Comparison of ENCODE assay signal across 2 cellular contexts in the genomic region with DNA sequence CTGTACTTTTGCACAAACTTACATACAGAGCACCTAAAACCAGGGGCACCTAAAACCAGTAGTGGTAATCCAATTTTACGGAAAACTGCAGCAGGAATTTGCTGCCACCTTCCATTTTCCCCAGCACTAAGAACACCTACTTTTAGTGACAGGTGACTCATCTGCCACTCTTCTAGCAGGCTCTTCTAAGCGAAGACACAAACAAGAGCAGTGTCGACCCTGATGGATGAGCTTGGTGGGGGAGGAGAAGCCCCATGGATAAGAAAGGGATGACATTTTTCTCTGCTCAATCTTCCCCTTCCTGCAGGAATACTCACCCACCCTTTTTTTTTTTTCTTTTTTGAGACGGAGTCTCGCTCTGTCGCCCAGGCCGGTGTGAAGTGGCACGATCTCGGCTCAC.
TF ChIP-seq lines count a peak whose summit lies in the region.

No MANE protein-coding gene starts in this region.

TF ChIP-seq in K562, 482 proteins besides CTCF, POLR2A, EP300 and RAD21 (continued from another document):
- TF ChIP-seq, protein P1, sequence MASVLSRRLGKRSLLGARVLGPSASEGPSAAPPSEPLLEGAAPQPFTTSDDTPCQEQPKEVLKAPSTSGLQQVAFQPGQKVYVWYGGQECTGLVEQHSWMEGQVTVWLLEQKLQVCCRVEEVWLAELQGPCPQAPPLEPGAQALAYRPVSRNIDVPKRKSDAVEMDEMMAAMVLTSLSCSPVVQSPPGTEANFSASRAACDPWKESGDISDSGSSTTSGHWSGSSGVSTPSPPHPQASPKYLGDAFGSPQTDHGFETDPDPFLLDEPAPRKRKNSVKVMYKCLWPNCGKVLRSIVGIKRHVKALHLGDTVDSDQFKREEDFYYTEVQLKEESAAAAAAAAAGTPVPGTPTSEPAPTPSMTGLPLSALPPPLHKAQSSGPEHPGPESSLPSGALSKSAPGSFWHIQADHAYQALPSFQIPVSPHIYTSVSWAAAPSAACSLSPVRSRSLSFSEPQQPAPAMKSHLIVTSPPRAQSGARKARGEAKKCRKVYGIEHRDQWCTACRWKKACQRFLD (CRISPR knock-in tag; IDR thresholded peaks at IDR 0.05): no peak
- TF ChIP-seq TARDBP (IDR thresholded peaks at IDR 0.05) (no peak), MCM5 (IDR thresholded peaks at IDR 0.05; ENCODE audit: low read depth) (no peak)
- TF ChIP-seq, protein P2, sequence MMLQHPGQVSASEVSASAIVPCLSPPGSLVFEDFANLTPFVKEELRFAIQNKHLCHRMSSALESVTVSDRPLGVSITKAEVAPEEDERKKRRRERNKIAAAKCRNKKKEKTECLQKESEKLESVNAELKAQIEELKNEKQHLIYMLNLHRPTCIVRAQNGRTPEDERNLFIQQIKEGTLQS (IDR thresholded peaks at IDR 0.05): 0 out of 2 replicates have a peak, but pooled peaks have one; percentile 19
- TF ChIP-seq, protein P2 (CRISPR knock-in tag; conservative IDR thresholded peaks at IDR 0.05): no peak

TF ChIP-seq in neural cell, 6 proteins besides CTCF, POLR2A, EP300 and RAD21 (continued from another document):
- TF ChIP-seq, protein P3, sequence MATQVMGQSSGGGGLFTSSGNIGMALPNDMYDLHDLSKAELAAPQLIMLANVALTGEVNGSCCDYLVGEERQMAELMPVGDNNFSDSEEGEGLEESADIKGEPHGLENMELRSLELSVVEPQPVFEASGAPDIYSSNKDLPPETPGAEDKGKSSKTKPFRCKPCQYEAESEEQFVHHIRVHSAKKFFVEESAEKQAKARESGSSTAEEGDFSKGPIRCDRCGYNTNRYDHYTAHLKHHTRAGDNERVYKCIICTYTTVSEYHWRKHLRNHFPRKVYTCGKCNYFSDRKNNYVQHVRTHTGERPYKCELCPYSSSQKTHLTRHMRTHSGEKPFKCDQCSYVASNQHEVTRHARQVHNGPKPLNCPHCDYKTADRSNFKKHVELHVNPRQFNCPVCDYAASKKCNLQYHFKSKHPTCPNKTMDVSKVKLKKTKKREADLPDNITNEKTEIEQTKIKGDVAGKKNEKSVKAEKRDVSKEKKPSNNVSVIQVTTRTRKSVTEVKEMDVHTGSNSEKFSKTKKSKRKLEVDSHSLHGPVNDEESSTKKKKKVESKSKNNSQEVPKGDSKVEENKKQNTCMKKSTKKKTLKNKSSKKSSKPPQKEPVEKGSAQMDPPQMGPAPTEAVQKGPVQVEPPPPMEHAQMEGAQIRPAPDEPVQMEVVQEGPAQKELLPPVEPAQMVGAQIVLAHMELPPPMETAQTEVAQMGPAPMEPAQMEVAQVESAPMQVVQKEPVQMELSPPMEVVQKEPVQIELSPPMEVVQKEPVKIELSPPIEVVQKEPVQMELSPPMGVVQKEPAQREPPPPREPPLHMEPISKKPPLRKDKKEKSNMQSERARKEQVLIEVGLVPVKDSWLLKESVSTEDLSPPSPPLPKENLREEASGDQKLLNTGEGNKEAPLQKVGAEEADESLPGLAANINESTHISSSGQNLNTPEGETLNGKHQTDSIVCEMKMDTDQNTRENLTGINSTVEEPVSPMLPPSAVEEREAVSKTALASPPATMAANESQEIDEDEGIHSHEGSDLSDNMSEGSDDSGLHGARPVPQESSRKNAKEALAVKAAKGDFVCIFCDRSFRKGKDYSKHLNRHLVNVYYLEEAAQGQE (IDR thresholded peaks at IDR 0.05; ENCODE audit: borderline replicate concordance): peak; percentile 45
- TF ChIP-seq SMC3 (conservative IDR thresholded peaks at IDR 0.05; ENCODE audit: poor library complexity) (no peak), TAF1 (IDR thresholded peaks at IDR 0.05; ENCODE audit: low read depth) (no peak)
